ENCODE assay signal across 7 cellular contexts in genomic region chr10:133258066-133258817, GRCh38. TPM values are rescaled to one million over a fixed set of nuclear protein-coding genes. Genes with fewer than 3 reads are reported as not detected.
DNase-seq lines count a peak whose midpoint lies in the region; ATAC-seq and TF ChIP-seq lines count a peak whose summit lies in the region.
"Had no signal": no experiment of that assay in that cellular context is flagged by ENCODE, and none has a peak within 500 bp of the region (broad histone marks: within the 10 kb centered on the region; RNA-seq: fewer than 3 reads in every experiment).

No MANE protein-coding gene starts in this region.

- no peaks in the 10 kb centered on the region for H3K9me3 ChIP-seq in right atrium auricular region

- DNase-seq in CD1c-positive myeloid dendritic cell (ENCODE audit: extremely low spot score) (peak; percentile 50), NCI-H2171 (lab: John Stamatoyannopoulos, UW) (peak; percentile 14), right atrium auricular region (ENCODE audit: low spot score) (no peak), iPS-NIHi7 (ENCODE audit: extremely low spot score) (no peak), NCI-H1105 (lab: John Stamatoyannopoulos, UW) (no peak)

- peak overlapping the region; percentile 52 to 60 for H3K27ac ChIP-seq in right atrium auricular region

- no peaks in the 10 kb centered on the region for H3K27me3 ChIP-seq in right atrium auricular region

- H3K36me3 ChIP-seq in right atrium auricular region: no peaks in the 10 kb centered on the region

- peak overlapping the region in 1 of 2 donors; percentile 35 for H3K4me3 ChIP-seq in right atrium auricular region

- ATAC-seq in HG02678 (IDR thresholded peaks at IDR 0.05; ENCODE audit: unreplicated experiment): no peak

- H3K4me1 ChIP-seq in right atrium auricular region: peaks cover 0 to 52% of the 10 kb centered on the region in 2 donors

- TF ChIP-seq CTCF in right atrium auricular region (IDR thresholded peaks at IDR 0.05): no peak

RNA-seq across cellular contexts. Expression of gene ADAM8, which starts 18.4 kb away (rescaled TPM):
- total RNA-seq in right atrium auricular region: 1 to 10 TPM in 1 of 2 donors, under 1 TPM in 1; 0.82 to 1.5 TPM

RNA-seq across cellular contexts. Expression of gene VENTX, which starts 20.6 kb away (rescaled TPM):
- total RNA-seq in right atrium auricular region: under 1 TPM; 0.44 to 0.63 TPM
- total RNA-seq: H4 had no signal

RNA-seq across cellular contexts. Expression of gene UTF1, which starts 28.2 kb away (rescaled TPM):
- not detected for total RNA-seq in right atrium auricular region
- total RNA-seq: H4 had no signal

RNA-seq across cellular contexts. Expression of gene TUBGCP2, which starts 50.4 kb away (rescaled TPM):
- total RNA-seq in right atrium auricular region: 10 to 100 TPM; 22.1 to 30.4 TPM

RNA-seq across cellular contexts. Expression of gene ZNF511, which starts 50.5 kb away (rescaled TPM):
- 10 to 100 TPM; 28.1 to 31.9 TPM for total RNA-seq in right atrium auricular region

Comparison
In these comparisons a context has a peak if more than half of its experiments do, and no peak if none do; other contexts are left out.
1. DNase-seq: peak in CD1c-positive myeloid dendritic cell (single experiment) and NCI-H2171 (single experiment); none in right atrium auricular region (single experiment), iPS-NIHi7 (single experiment) and NCI-H1105 (single experiment).